1 cellular context compared by ENCODE assay signal in the genomic region with DNA sequence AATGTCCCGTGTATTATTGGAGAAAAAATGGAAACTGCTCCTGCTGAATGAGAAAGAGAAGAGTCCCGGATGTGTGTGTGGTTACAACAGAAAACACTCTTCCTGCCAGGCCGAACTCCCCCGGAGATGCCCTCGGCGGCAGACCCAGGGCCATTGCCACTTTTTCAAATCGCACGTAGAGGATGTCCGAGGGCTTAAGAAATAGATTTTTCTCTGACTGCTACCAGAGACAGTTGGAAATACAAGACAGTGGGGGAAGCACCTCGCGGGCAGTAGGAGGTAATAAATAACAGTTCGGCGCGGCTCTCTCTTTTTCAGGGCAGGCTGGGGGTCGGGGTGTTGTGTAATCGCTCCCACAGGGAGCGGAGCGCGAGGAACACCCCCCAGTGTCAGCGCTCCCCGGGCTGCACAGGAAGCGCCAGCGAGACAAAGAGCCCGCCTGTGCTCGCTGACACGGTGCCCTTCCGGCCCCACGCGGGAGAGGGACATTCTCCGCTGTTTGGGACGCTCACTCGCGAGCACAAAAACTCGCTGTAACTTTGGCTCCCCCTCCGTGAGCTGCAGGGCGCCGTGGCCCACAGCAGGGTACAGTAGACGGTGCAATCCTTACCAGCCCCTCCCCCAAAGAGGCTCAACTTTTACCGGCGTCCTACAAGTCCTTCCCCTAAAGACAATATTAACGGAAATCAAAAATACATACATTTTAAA.
TF ChIP-seq lines count a peak whose summit lies in the region.

No MANE protein-coding gene starts in this region.

TF ChIP-seq in HCT116, 20 proteins besides CTCF, POLR2A, EP300 and RAD21 (continued from another document):
- TF ChIP-seq, protein P1, sequence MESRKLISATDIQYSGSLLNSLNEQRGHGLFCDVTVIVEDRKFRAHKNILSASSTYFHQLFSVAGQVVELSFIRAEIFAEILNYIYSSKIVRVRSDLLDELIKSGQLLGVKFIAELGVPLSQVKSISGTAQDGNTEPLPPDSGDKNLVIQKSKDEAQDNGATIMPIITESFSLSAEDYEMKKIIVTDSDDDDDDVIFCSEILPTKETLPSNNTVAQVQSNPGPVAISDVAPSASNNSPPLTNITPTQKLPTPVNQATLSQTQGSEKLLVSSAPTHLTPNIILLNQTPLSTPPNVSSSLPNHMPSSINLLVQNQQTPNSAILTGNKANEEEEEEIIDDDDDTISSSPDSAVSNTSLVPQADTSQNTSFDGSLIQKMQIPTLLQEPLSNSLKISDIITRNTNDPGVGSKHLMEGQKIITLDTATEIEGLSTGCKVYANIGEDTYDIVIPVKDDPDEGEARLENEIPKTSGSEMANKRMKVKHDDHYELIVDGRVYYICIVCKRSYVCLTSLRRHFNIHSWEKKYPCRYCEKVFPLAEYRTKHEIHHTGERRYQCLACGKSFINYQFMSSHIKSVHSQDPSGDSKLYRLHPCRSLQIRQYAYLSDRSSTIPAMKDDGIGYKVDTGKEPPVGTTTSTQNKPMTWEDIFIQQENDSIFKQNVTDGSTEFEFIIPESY (IDR thresholded peaks at IDR 0.05; ENCODE audit: extremely low read depth, insufficient replicate concordance, low read length) = no peak
- peak; percentile 47; the same call in 1 of the 2 replicates for TF ChIP-seq SIN3A (IDR thresholded peaks at IDR 0.05; ENCODE audit: low read depth)
- peak; percentile 41 for TF ChIP-seq TCF7L2 (IDR thresholded peaks at IDR 0.05; ENCODE audit: borderline replicate concordance, extremely low read depth, insufficient read depth, insufficient read length)
- no peak for TF ChIP-seq EZH2phosphoT487 (IDR thresholded peaks at IDR 0.05; ENCODE audit: borderline replicate concordance)
- no peak for TF ChIP-seq ZFX (IDR thresholded peaks at IDR 0.05)
- no peak for TF ChIP-seq CBX3 (IDR thresholded peaks at IDR 0.05; ENCODE audit: low read depth)
- TF ChIP-seq ZNF274 (IDR thresholded peaks at IDR 0.05; ENCODE audit: low read depth, low read length) = no peak
- TF ChIP-seq, protein P2, sequence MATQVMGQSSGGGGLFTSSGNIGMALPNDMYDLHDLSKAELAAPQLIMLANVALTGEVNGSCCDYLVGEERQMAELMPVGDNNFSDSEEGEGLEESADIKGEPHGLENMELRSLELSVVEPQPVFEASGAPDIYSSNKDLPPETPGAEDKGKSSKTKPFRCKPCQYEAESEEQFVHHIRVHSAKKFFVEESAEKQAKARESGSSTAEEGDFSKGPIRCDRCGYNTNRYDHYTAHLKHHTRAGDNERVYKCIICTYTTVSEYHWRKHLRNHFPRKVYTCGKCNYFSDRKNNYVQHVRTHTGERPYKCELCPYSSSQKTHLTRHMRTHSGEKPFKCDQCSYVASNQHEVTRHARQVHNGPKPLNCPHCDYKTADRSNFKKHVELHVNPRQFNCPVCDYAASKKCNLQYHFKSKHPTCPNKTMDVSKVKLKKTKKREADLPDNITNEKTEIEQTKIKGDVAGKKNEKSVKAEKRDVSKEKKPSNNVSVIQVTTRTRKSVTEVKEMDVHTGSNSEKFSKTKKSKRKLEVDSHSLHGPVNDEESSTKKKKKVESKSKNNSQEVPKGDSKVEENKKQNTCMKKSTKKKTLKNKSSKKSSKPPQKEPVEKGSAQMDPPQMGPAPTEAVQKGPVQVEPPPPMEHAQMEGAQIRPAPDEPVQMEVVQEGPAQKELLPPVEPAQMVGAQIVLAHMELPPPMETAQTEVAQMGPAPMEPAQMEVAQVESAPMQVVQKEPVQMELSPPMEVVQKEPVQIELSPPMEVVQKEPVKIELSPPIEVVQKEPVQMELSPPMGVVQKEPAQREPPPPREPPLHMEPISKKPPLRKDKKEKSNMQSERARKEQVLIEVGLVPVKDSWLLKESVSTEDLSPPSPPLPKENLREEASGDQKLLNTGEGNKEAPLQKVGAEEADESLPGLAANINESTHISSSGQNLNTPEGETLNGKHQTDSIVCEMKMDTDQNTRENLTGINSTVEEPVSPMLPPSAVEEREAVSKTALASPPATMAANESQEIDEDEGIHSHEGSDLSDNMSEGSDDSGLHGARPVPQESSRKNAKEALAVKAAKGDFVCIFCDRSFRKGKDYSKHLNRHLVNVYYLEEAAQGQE (IDR thresholded peaks at IDR 0.05; ENCODE audit: low read depth) = no peak
- TF ChIP-seq, protein P3, sequence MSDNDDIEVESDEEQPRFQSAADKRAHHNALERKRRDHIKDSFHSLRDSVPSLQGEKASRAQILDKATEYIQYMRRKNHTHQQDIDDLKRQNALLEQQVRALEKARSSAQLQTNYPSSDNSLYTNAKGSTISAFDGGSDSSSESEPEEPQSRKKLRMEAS (IDR thresholded peaks at IDR 0.05) = peak; percentile 54; the same call in 1 of the 2 replicates
- no peak for TF ChIP-seq EGR1 (IDR thresholded peaks at IDR 0.05; ENCODE audit: low read depth)
- peak; percentile 57 for TF ChIP-seq POLR2AphosphoS5 (IDR thresholded peaks at IDR 0.05; ENCODE audit: low read depth, low read length)
- no peak for TF ChIP-seq ELF1 (IDR thresholded peaks at IDR 0.05; ENCODE audit: borderline replicate concordance, low read depth)
- TF ChIP-seq YY1 (IDR thresholded peaks at IDR 0.05; ENCODE audit: extremely low read depth, insufficient replicate concordance, low read depth, low read length) = peak; percentile 91
- TF ChIP-seq FOSL1 (IDR thresholded peaks at IDR 0.05; ENCODE audit: low read depth) = 0 out of 2 replicates have a peak, but pooled peaks have one; percentile 4
- no peak for TF ChIP-seq SRF (IDR thresholded peaks at IDR 0.05; ENCODE audit: low read depth)
